ENCODE assay signal across 11 cellular contexts in genomic region chr3:56970401-56971002, GRCh38.
DNase-seq lines count a peak whose midpoint lies in the region; ATAC-seq and TF ChIP-seq lines count a peak whose summit lies in the region.
"Had no signal": no experiment of that assay in that cellular context is flagged by ENCODE, and none has a peak within 500 bp of the region (broad histone marks: within the 10 kb centered on the region; RNA-seq: fewer than 3 reads in every experiment).

No MANE protein-coding gene starts in this region.

- intact Hi-C loops in natural killer cell (cut with micrococcal nuclease) = no loop called here
- intact Hi-C loops in CD4-positive, alpha-beta memory T cell (cut with micrococcal nuclease) = no loop called here

- no peaks in the 10 kb centered on the region for H3K9me3 ChIP-seq in CD4-positive, alpha-beta memory T cell (ENCODE audit: control insufficient read depth in 1 of 2, low read length in 2 of 2)

- TF ChIP-seq CTCF in GM13976 (IDR thresholded peaks at IDR 0.05; ENCODE audit: borderline replicate concordance, control extremely low read depth, extremely low read depth, insufficient read depth, missing control alignments) (no peak), omental fat pad (IDR thresholded peaks at IDR 0.05) (no peak), natural killer cell (IDR thresholded peaks at IDR 0.05) (no peak)

- H3K9me3 Mint-ChIP-seq in natural killer cell = no peaks in the 10 kb centered on the region
- peaks cover 0 to 3% (median 0%) of the 10 kb centered on the region in 8 donors for H3K9me3 Mint-ChIP-seq in CD4-positive, alpha-beta memory T cell

- in situ Hi-C loops in GM13976 (cut with MboI; ENCODE audit: low sequenced_read_pairs, unreplicated experiment) = no loop called here

- H3K27me3 ChIP-seq in CD4-positive, alpha-beta memory T cell (ENCODE audit: insufficient read depth, low read length) = no peaks in the 10 kb centered on the region

- POLR2A ChIA-PET in CD4-positive, alpha-beta memory T cell (lab: Charles Lee; ENCODE audit: partially characterized antibody) = interaction anchor here (0.8 to 1.7 kb wide), 4 partner anchors 8 to 147 kb away, joined by 3 to 4 read pairs (median 4); no protein-coding TSS in a partner anchor

- no peaks in the 10 kb centered on the region for H3K27me3 Mint-ChIP-seq in natural killer cell (ENCODE audit: low read depth in 2 of 2)
- H3K27me3 Mint-ChIP-seq in CD4-positive, alpha-beta memory T cell = no peaks in the 10 kb centered on the region
- H3K27me3 Mint-ChIP-seq: naive B cell had no signal

- no peak overlapping the region for H3K4me3 Mint-ChIP-seq in natural killer cell
- no peak overlapping the region for H3K4me3 Mint-ChIP-seq in CD4-positive, alpha-beta memory T cell

- H3K4me3 ChIP-seq in CD4-positive, alpha-beta memory T cell (ENCODE audit: low read length in 2 of 2) = no peak overlapping the region

- H3K27ac Mint-ChIP-seq in natural killer cell = no peak overlapping the region
- no peak overlapping the region for H3K27ac Mint-ChIP-seq in CD4-positive, alpha-beta memory T cell

- DNase-seq in GM13976 (ENCODE audit: low spot score) (peak; percentile 60), Kasumi-1 (lab: John Stamatoyannopoulos, UW) (peak; percentile 90 to 92), omental fat pad (ENCODE audit: low spot score) (no peak), HuH-7.5 (ENCODE audit: low spot score) (no peak), natural killer cell (no peak)
- DNase-seq in CD4-positive, alpha-beta memory T cell = no peak
- DNase-seq: naive B cell; NCI-H2029; stimulated activated CD4-positive, alpha-beta T cell treated with anti-CD3 and anti-CD28 coated beads, Interleukin-2, amount 100 ng/mL, for 24 hours had no signal

- H3K27ac ChIP-seq in angular gyrus (ENCODE audit: low read depth, low read length) = peak overlapping the region; percentile 77
- H3K27ac ChIP-seq in CD4-positive, alpha-beta memory T cell (ENCODE audit: low read depth, low read length) = no peak overlapping the region

- no peaks in the 10 kb centered on the region for H3K36me3 Mint-ChIP-seq in natural killer cell
- no peaks in the 10 kb centered on the region for H3K36me3 Mint-ChIP-seq in CD4-positive, alpha-beta memory T cell

- CTCF ChIA-PET in CD4-positive, alpha-beta memory T cell (lab: Charles Lee; ENCODE audit: partially characterized antibody) = no interaction called here

- H3K36me3 ChIP-seq in CD4-positive, alpha-beta memory T cell (ENCODE audit: insufficient read depth, low read length) = no peaks in the 10 kb centered on the region

- no peaks in the 10 kb centered on the region for H3K4me1 Mint-ChIP-seq in natural killer cell
- no peaks in the 10 kb centered on the region for H3K4me1 Mint-ChIP-seq in CD4-positive, alpha-beta memory T cell

- peak; percentile 80 for ATAC-seq in omental fat pad (ENCODE audit: low FRiP score)
- no peak for ATAC-seq in natural killer cell
- ATAC-seq in HG03521 (IDR thresholded peaks at IDR 0.05; ENCODE audit: unreplicated experiment) = no peak

- H3K4me1 ChIP-seq in CD4-positive, alpha-beta memory T cell (ENCODE audit: insufficient read depth, low read length) = no peaks in the 10 kb centered on the region

Comparison
In these comparisons a context has a peak if more than half of its experiments do, and no peak if none do; other contexts are left out.
1. DNase-seq: peak in GM13976 (single experiment) and Kasumi-1 (2 of 2); none in omental fat pad (single experiment), HuH-7.5 (single experiment), natural killer cell (single experiment) and CD4-positive, alpha-beta memory T cell (0 of 5).